ENCODE assay signal across 9 cellular contexts in genomic region chr17:18497044-18497443, GRCh38. TPM values are rescaled to one million over a fixed set of nuclear protein-coding genes. Genes with fewer than 3 reads are reported as not detected.
DNase-seq lines count a peak whose midpoint lies in the region; ATAC-seq and TF ChIP-seq lines count a peak whose summit lies in the region.
"Not testable (repeated sequence)": the region's sequence is repeated elsewhere in the genome, so short reads cannot be mapped to it uniquely, and the experiment has no call there.
"Had no signal": no experiment of that assay in that cellular context is flagged by ENCODE, and none has a peak within 500 bp of the region (broad histone marks: within the 10 kb centered on the region; RNA-seq: fewer than 3 reads in every experiment).

No MANE protein-coding gene starts in this region.

- DNase-seq in CD1c-positive myeloid dendritic cell (ENCODE audit: extremely low spot score) (peak; percentile 1), endodermal cell (peak; percentile 20)
- not testable (repeated sequence) for DNase-seq in HFFc6; hepatocyte (ENCODE audit: low spot score); naive thymus-derived CD4-positive, alpha-beta T cell; osteocyte (ENCODE audit: extremely low spot score, unreplicated experiment)

- not testable (repeated sequence) for H3K4me1 Mint-ChIP-seq in HFFc6 (ENCODE audit: low read depth); endodermal cell; naive thymus-derived CD4-positive, alpha-beta T cell; osteocyte (ENCODE audit: unreplicated experiment)

- H4K20me1 ChIP-seq in hepatocyte (ENCODE audit: insufficient read depth, poor library complexity, severe bottlenecking) = not testable (repeated sequence)

- intact Hi-C loops in naive thymus-derived CD4-positive, alpha-beta T cell (cut with micrococcal nuclease) = not testable (repeated sequence)

- H2AFZ ChIP-seq in hepatocyte = not testable (repeated sequence)

- POLR2A ChIA-PET in naive thymus-derived CD4-positive, alpha-beta T cell (lab: Charles Lee) = not testable (repeated sequence)

- not testable (repeated sequence) for H3K36me3 Mint-ChIP-seq in HFFc6 (ENCODE audit: low read depth); endodermal cell (ENCODE audit: low read depth); naive thymus-derived CD4-positive, alpha-beta T cell; osteocyte (ENCODE audit: unreplicated experiment)

- peak; percentile 60; the same call in 2 of the 3 replicates for ATAC-seq in SK-N-SH treated with all-trans-retinoic acid at 6 μM for 48 hours
- ATAC-seq in naive thymus-derived CD4-positive, alpha-beta T cell = peak; percentile 39

- not testable (repeated sequence) for H3K27ac ChIP-seq in endodermal cell (ENCODE audit: low read depth, low read length); hepatocyte; naive thymus-derived CD4-positive, alpha-beta T cell (ENCODE audit: low read depth, low read length)

- H3K9ac ChIP-seq in endodermal cell (ENCODE audit: extremely low read depth, low read length, poor library complexity, severe bottlenecking) = not testable (repeated sequence)

- not testable (repeated sequence) for H3K27me3 Mint-ChIP-seq in HFFc6 (ENCODE audit: insufficient read depth); endodermal cell (ENCODE audit: insufficient read depth); naive thymus-derived CD4-positive, alpha-beta T cell; osteocyte (ENCODE audit: unreplicated experiment)

- CTCF ChIA-PET in naive thymus-derived CD4-positive, alpha-beta T cell (lab: Charles Lee) = not testable (repeated sequence)

- H3K9me3 Mint-ChIP-seq in HFFc6; endodermal cell; naive thymus-derived CD4-positive, alpha-beta T cell; osteocyte (ENCODE audit: unreplicated experiment): not testable (repeated sequence)

- H3K4me3 ChIP-seq in endodermal cell (ENCODE audit: low read length); hepatocyte; naive thymus-derived CD4-positive, alpha-beta T cell (ENCODE audit: low read length): not testable (repeated sequence)

- TF ChIP-seq CTCF in HFFc6 (IDR thresholded peaks at IDR 0.05) (peak; percentile 75), endodermal cell (conservative IDR thresholded peaks at IDR 0.05) (peak; percentile 60), hepatocyte (IDR thresholded peaks at IDR 0.05; ENCODE audit: poor library complexity) (peak; percentile 3), osteocyte (IDR thresholded peaks at IDR 0.05) (peak; percentile 47)

- not testable (repeated sequence) for H3K36me3 ChIP-seq in endodermal cell (ENCODE audit: control insufficient read depth, insufficient read depth, low read length); hepatocyte (replicated peaks; ENCODE audit: insufficient read depth, low read depth); naive thymus-derived CD4-positive, alpha-beta T cell (ENCODE audit: control insufficient read depth in 2 of 3, insufficient read depth in 3 of 3, low read length in 3 of 3)

- H3K9me3 ChIP-seq in endodermal cell (ENCODE audit: control insufficient read depth, low read length); hepatocyte (ENCODE audit: low read depth); naive thymus-derived CD4-positive, alpha-beta T cell (ENCODE audit: control insufficient read depth in 2 of 3, low read length in 3 of 3): not testable (repeated sequence)

- not testable (repeated sequence) for H3K79me2 ChIP-seq in hepatocyte

- H3K27me3 ChIP-seq in endodermal cell (ENCODE audit: control insufficient read depth, insufficient read depth, low read length, poor library complexity, severe bottlenecking); hepatocyte; naive thymus-derived CD4-positive, alpha-beta T cell (ENCODE audit: control insufficient read depth in 2 of 2, insufficient read depth in 2 of 2, low read length in 2 of 2): not testable (repeated sequence)

- not testable (repeated sequence) for H3K4me3 Mint-ChIP-seq in HFFc6; endodermal cell; naive thymus-derived CD4-positive, alpha-beta T cell; osteocyte (ENCODE audit: unreplicated experiment)

- not testable (repeated sequence) for H3K9me2 ChIP-seq in hepatocyte (replicated peaks; ENCODE audit: insufficient read depth)

- not testable (repeated sequence) for H3K27ac Mint-ChIP-seq in HFFc6; endodermal cell; naive thymus-derived CD4-positive, alpha-beta T cell; osteocyte (ENCODE audit: unreplicated experiment)

- 80 to 88% methylated on average over 2 to 6 of the region's 6 CpGs for WGBS in endodermal cell (ENCODE audit: insufficient coverage in 1 of 2, insufficient read length in 1 of 2), 2 experiments
- 75% methylated on average over 6 of the region's 6 CpGs for WGBS in hepatocyte (ENCODE audit: low lambda C conversion rate, missing lambda C conversion rate)

- not testable (repeated sequence) for H3K4me2 ChIP-seq in hepatocyte

- H3K4me1 ChIP-seq in endodermal cell (ENCODE audit: control insufficient read depth, insufficient read depth, low read length); hepatocyte (ENCODE audit: insufficient read depth); naive thymus-derived CD4-positive, alpha-beta T cell (ENCODE audit: control insufficient read depth in 2 of 2, insufficient read depth in 2 of 2, low read length in 2 of 2): not testable (repeated sequence)

RNA-seq across cellular contexts. Expression of gene LGALS9C, which starts 20.5 kb away (rescaled TPM):
- under 1 TPM in 2 of 6 experiments, not detected in 4; 0.17 to 0.23 TPM for total RNA-seq in HFFc6 (2021; fragmentation: NEBNext Ultra II Directional; extraction: Animal tissue kit (Norgen Biotek cat#: 25700))
- not detected for total RNA-seq in endodermal cell
- not detected for polyA plus RNA-seq in endodermal cell (2013, experiment 1 of 2)
- not detected for polyA plus RNA-seq in endodermal cell (2013, experiment 2 of 2)
- not detected in 2 replicates for total RNA-seq in hepatocyte
- polyA plus RNA-seq in hepatocyte = not detected in 2 replicates
- 1 to 10 TPM in 1 of 5 experiments, under 1 TPM in 3, not detected in 1; 0.24 to 1.4 (median 0.80) TPM for total RNA-seq in naive thymus-derived CD4-positive, alpha-beta T cell
- polyA plus RNA-seq in naive thymus-derived CD4-positive, alpha-beta T cell = not detected
- not detected in 2 replicates for total RNA-seq in osteocyte
- total RNA-seq: M059J, SJSA1 had no signal

Comparison
In these comparisons a context has a peak if more than half of its experiments do, and no peak if none do; other contexts are left out.
1. CTCF ChIP-seq: peak in every context shown above with its lines; median percentile 75 in HFFc6; 60 in endodermal cell; 47 in osteocyte; 3 in hepatocyte.